8 cellular contexts compared by ENCODE assay signal in genomic region chr14:92105845-92106094, GRCh38. TPM values are rescaled to one million over a fixed set of nuclear protein-coding genes. Genes with fewer than 3 reads are reported as not detected.
A peak's percentile ranks its signal among the peaks of the same experiment; 100 is the strongest.
DNase-seq lines count a peak whose midpoint lies in the region; ATAC-seq and TF ChIP-seq lines count a peak whose summit lies in the region.

No MANE protein-coding gene starts in this region.

- no peaks in the 10 kb centered on the region for H3K27me3 Mint-ChIP-seq in Caco-2 (ENCODE audit: insufficient read depth, unreplicated experiment)
- peaks cover 2% of the 10 kb centered on the region for H3K27me3 Mint-ChIP-seq in neural crest cell (ENCODE audit: low read depth)

- intact Hi-C loops in Caco-2 (cut with micrococcal nuclease; ENCODE audit: unreplicated experiment) = loop anchor here (1.0 kb wide), 1 partner anchor 65 kb away; the partner anchor contains the start of gene TRIP11

- H3K4me3 ChIP-seq in Caco-2 (ENCODE audit: low read depth, low read length) (peak overlapping the region; percentile 59), HL-60 (replicated peaks; ENCODE audit: insufficient read depth, low read length) (peak overlapping the region; percentile 97), WERI-Rb-1 (ENCODE audit: low read depth, low read length) (peak overlapping the region; percentile 98), fibroblast of mammary gland (ENCODE audit: control insufficient read depth, low read depth, low read length) (peak overlapping the region; percentile 90)

- peaks cover 5% of the 10 kb centered on the region for H3K36me3 Mint-ChIP-seq in Caco-2 (ENCODE audit: insufficient read depth, unreplicated experiment)
- H3K36me3 Mint-ChIP-seq in neural crest cell (ENCODE audit: low read depth) = no peaks in the 10 kb centered on the region

- H3K4me1 Mint-ChIP-seq in Caco-2 (ENCODE audit: low read depth, unreplicated experiment) (peaks cover 7% of the 10 kb centered on the region), neural crest cell (peaks cover 40% of the 10 kb centered on the region)

- H3K27me3 ChIP-seq in Caco-2 (replicated peaks; ENCODE audit: control insufficient read depth, insufficient read depth, low read length) = no peaks in the 10 kb centered on the region
- H3K27me3 ChIP-seq in HL-60 (ENCODE audit: insufficient read depth, poor library complexity, severe bottlenecking) = no peaks in the 10 kb centered on the region
- H3K27me3 ChIP-seq in WERI-Rb-1 (ENCODE audit: insufficient read depth, low read depth, severe bottlenecking) = no peaks in the 10 kb centered on the region

- ATAC-seq in GM19324 (IDR thresholded peaks at IDR 0.05; ENCODE audit: low FRiP score, unreplicated experiment) = peak; percentile 5

- CTCF ChIA-PET in Caco-2 (lab: Charles Lee) = interaction anchor here (0.8 to 1.2 kb wide), 2 partner anchors 30 to 34 kb away, joined by 5 to 8 read pairs; no protein-coding TSS in a partner anchor

- H3K4me1 ChIP-seq in Caco-2 = peaks cover 9% of the 10 kb centered on the region

- TF ChIP-seq CTCF in Caco-2 (IDR thresholded peaks at IDR 0.05; ENCODE audit: insufficient read depth in 1 of 2, low read depth in 1 of 2, low read length in 1 of 2, severe bottlenecking in 1 of 2, unreplicated experiment in 1 of 2) = no peak
- no peak for TF ChIP-seq CTCF in HL-60 (IDR thresholded peaks at IDR 0.05; ENCODE audit: insufficient read depth, low read length)
- no peak for TF ChIP-seq CTCF in WERI-Rb-1 (IDR thresholded peaks at IDR 0.05; ENCODE audit: low read depth, low read length)
- no peak for TF ChIP-seq CTCF in fibroblast of mammary gland (conservative IDR thresholded peaks at IDR 0.05; ENCODE audit: control insufficient read depth, insufficient read depth, low read depth, low read length)
- no peak for TF ChIP-seq CTCF in neural crest cell (conservative IDR thresholded peaks at IDR 0.05)

- H3K9me3 ChIP-seq in Caco-2 (no peaks in the 10 kb centered on the region), WERI-Rb-1 (ENCODE audit: severe bottlenecking) (no peaks in the 10 kb centered on the region)

- no peaks in the 10 kb centered on the region for H3K36me3 ChIP-seq in Caco-2 (ENCODE audit: control insufficient read depth, insufficient read depth, low read length)
- H3K36me3 ChIP-seq in WERI-Rb-1 = no peaks in the 10 kb centered on the region; the same call in 1 of the 2 replicates

- peak overlapping the region; percentile 66 for H3K27ac Mint-ChIP-seq in Caco-2 (ENCODE audit: unreplicated experiment)
- peak overlapping the region; percentile 83 for H3K27ac Mint-ChIP-seq in neural crest cell (ENCODE audit: unreplicated experiment)

- DNase-seq in Caco-2 (peak in 1 of 2 experiments; percentile 41), HL-60 (ENCODE audit: low read depth in 1 of 2, low spot score in 1 of 2) (peak; percentile 21 to 63), WERI-Rb-1 (no peak), fibroblast of mammary gland (ENCODE audit: low read depth) (no peak), neural crest cell (ENCODE audit: low read depth, low spot score) (peak; percentile 9), GM19238 (ENCODE audit: insufficient read length, low spot score) (no peak), NCI-H1048 (lab: John Stamatoyannopoulos, UW) (no peak)

- no peaks in the 10 kb centered on the region for H3K9me3 Mint-ChIP-seq in Caco-2 (ENCODE audit: unreplicated experiment)
- no peaks in the 10 kb centered on the region for H3K9me3 Mint-ChIP-seq in neural crest cell

- BruUV-seq in Caco-2 (replicated peaks; lab: Mats Ljungman, UMichigan) = no TSS peak

- peak overlapping the region; percentile 87 for H3K4me3 Mint-ChIP-seq in Caco-2 (ENCODE audit: unreplicated experiment)
- H3K4me3 Mint-ChIP-seq in neural crest cell = peak overlapping the region; percentile 95

- H3K27ac ChIP-seq in HL-60 (replicated peaks) (peak overlapping the region; percentile 82), WERI-Rb-1 (peak overlapping the region; percentile 89)

- POLR2A ChIA-PET in Caco-2 (lab: Charles Lee) = interaction anchor here (0.6 to 1.8 kb wide), 3 partner anchors 16 to 65 kb away, joined by 5 to 25 read pairs (median 7); partner anchors contain the start of genes CPSF2, NDUFB1 and TRIP11

RNA-seq across cellular contexts. Expression of gene ATXN3, which starts 0.6 kb away (rescaled TPM):
- total RNA-seq in Caco-2 (2022) (18.8 and 29.3 TPM in 2 replicates), neural crest cell (25.9 and 30.2 TPM in 2 replicates)

RNA-seq across cellular contexts. Expression of gene NDUFB1, which starts 15.7 kb away (rescaled TPM):
- total RNA-seq in Caco-2 (2022) (105 and 115 TPM in 2 replicates), neural crest cell (117 and 136 TPM in 2 replicates)

RNA-seq across cellular contexts. Expression of gene CPSF2, which starts 16.0 kb away (rescaled TPM):
- total RNA-seq in Caco-2 (2022) (76.9 and 80.3 TPM in 2 replicates), neural crest cell (81.7 and 91.1 TPM in 2 replicates)

Comparison
In these comparisons a context has a peak if more than half of its experiments do, and no peak if none do; other contexts are left out.
1. DNase-seq: peak in HL-60 (2 of 2) and neural crest cell (single experiment); none in WERI-Rb-1 (single experiment), fibroblast of mammary gland (single experiment), GM19238 (single experiment) and NCI-H1048 (single experiment).
2. Peak in every context shown above with its lines, with median percentiles within 50 percentile points of each other: H3K4me3 ChIP-seq.